ENCODE assay signal across 8 cellular contexts in genomic region chr1:6359568-6360496, GRCh38. TPM values are rescaled to one million over a fixed set of nuclear protein-coding genes. Genes with fewer than 3 reads are reported as not detected.
DNase-seq lines count a peak whose midpoint lies in the region; ATAC-seq and TF ChIP-seq lines count a peak whose summit lies in the region.

No MANE protein-coding gene starts in this region.

- TF ChIP-seq POLR2A in gastroesophageal sphincter (IDR thresholded peaks at IDR 0.05): no peak

- H3K4me1 ChIP-seq in H9 (ENCODE audit: insufficient read depth, low read length) (no peaks in the 10 kb centered on the region), gastroesophageal sphincter (peaks cover 0 to 41% (median 25%) of the 10 kb centered on the region in 3 donors)

- peaks cover 5% of the 10 kb centered on the region; the same call in 1 of the 2 replicates for H3K79me2 ChIP-seq in H9 (ENCODE audit: insufficient read depth, low read length)

- peaks cover 2% of the 10 kb centered on the region; the same call in 1 of the 2 replicates for H3K27me3 Mint-ChIP-seq in H9 (ENCODE audit: low read depth)
- no peaks in the 10 kb centered on the region for H3K27me3 Mint-ChIP-seq in activated T-cell treated with anti-CD3 and anti-CD28 coated beads, Interleukin-2, amount 50 U/mL, for 72 hours (ENCODE audit: low read depth)

- H2BK5ac ChIP-seq in H9 (ENCODE audit: insufficient read length, low read length): no peak overlapping the region

- ATAC-seq in activated T-cell treated with anti-CD3 and anti-CD28 coated beads, Interleukin-2, amount 50 U/mL, for 72 hours (replicated peaks in 1 of 2): peak; percentile 84 to 85
- ATAC-seq in gastroesophageal sphincter: peak; percentile 80

- no peak overlapping the region for H4K5ac ChIP-seq in H9 (ENCODE audit: insufficient read length, low read depth, low read length)

- peaks cover 9% of the 10 kb centered on the region in 2 experiments; a peak in 4 of 5 replicates for H3K9me3 Mint-ChIP-seq in H9
- H3K9me3 Mint-ChIP-seq in activated T-cell treated with anti-CD3 and anti-CD28 coated beads, Interleukin-2, amount 50 U/mL, for 72 hours: no peaks in the 10 kb centered on the region

- H3K23ac ChIP-seq in H9 (ENCODE audit: insufficient read length, low read depth, low read length): no peak overlapping the region

- peaks cover 8 to 10% (median 10%) of the 10 kb centered on the region in 3 experiments; a peak in 6 of 7 replicates for H3K36me3 Mint-ChIP-seq in H9 (ENCODE audit: insufficient read depth in 1 of 3, low read depth in 3 of 3)
- no peaks in the 10 kb centered on the region for H3K36me3 Mint-ChIP-seq in activated T-cell treated with anti-CD3 and anti-CD28 coated beads, Interleukin-2, amount 50 U/mL, for 72 hours (ENCODE audit: insufficient read depth in 2 of 2)

- DNase-seq in H9: peak; percentile 67
- peak; percentile 79 for DNase-seq in NAMALWA (ENCODE audit: low spot score)
- DNase-seq in activated T-cell treated with anti-CD3 and anti-CD28 coated beads, Interleukin-2, amount 50 U/mL, for 72 hours: peak; percentile 69
- DNase-seq in renal cortical epithelial cell (ENCODE audit: low read depth): peak; percentile 81
- DNase-seq in RKO (ENCODE audit: low spot score): no peak
- no peak for DNase-seq in NCI-H1105 (lab: John Stamatoyannopoulos, UW)

- H3K36me3 ChIP-seq in gastroesophageal sphincter: no peaks in the 10 kb centered on the region

- H4K20me1 ChIP-seq in H9 (ENCODE audit: control insufficient read depth, insufficient read depth, insufficient read length): no peaks in the 10 kb centered on the region

- no peak overlapping the region for H3K18ac ChIP-seq in H9 (ENCODE audit: insufficient read length, low read depth, low read length)

- H3K9ac ChIP-seq in H9 (ENCODE audit: extremely low read depth, insufficient read length, low read length): no peak overlapping the region

- peaks cover 24 to 36% of the 10 kb centered on the region in 2 experiments for H3K4me1 Mint-ChIP-seq in H9
- H3K4me1 Mint-ChIP-seq in activated T-cell treated with anti-CD3 and anti-CD28 coated beads, Interleukin-2, amount 50 U/mL, for 72 hours (ENCODE audit: low read depth): peaks cover 59% of the 10 kb centered on the region

- H3K27ac Mint-ChIP-seq in H9: peak overlapping the region in 2 of 3 experiments; percentile 75 to 87; a peak in 3 of 7 replicates
- H3K27ac Mint-ChIP-seq in activated T-cell treated with anti-CD3 and anti-CD28 coated beads, Interleukin-2, amount 50 U/mL, for 72 hours: peak overlapping the region; percentile 81

- no CpG with 5 or more reads among the region's 17 CpGs for WGBS in H9 (ENCODE audit: extremely low coverage, insufficient read length, low lambda C conversion rate)
- 22 to 70% methylated on average over 5 to 7 of the region's 17 CpGs for WGBS in gastroesophageal sphincter (ENCODE audit: low coverage in 1 of 2), 2 donors

- H3K23me2 ChIP-seq in H9 (ENCODE audit: insufficient read length, low read depth, low read length, poor library complexity, severe bottlenecking): no peaks in the 10 kb centered on the region

- no peak overlapping the region for H2BK120ac ChIP-seq in H9 (ENCODE audit: low read depth, low read length, poor library complexity, severe bottlenecking)

- H4K8ac ChIP-seq in H9 (replicated peaks; ENCODE audit: insufficient read length, low read depth, low read length): no peak overlapping the region

- H3K4me3 ChIP-seq in GM12875 (ENCODE audit: low read depth, low read length) (peak overlapping the region; percentile 2), gastroesophageal sphincter (peak overlapping the region in 1 of 2 donors; percentile 5)

- no peak overlapping the region for H3T11ph ChIP-seq in H9 (ENCODE audit: low read length)

- no peak overlapping the region for H2BK15ac ChIP-seq in H9 (ENCODE audit: low read depth, low read length)

- no peak overlapping the region for H4K91ac ChIP-seq in H9 (ENCODE audit: insufficient read length, low read depth, low read length)

- H2BK20ac ChIP-seq in H9 (ENCODE audit: low read depth, low read length, poor library complexity, severe bottlenecking): no peak overlapping the region

- H3K4me2 ChIP-seq in H9 (ENCODE audit: insufficient read depth, insufficient read length, low read length): no peak overlapping the region

- no peak overlapping the region for H2AFZ ChIP-seq in H9 (ENCODE audit: low read length)

- peak overlapping the region; percentile 71; the same call in 1 of the 2 replicates for H3K14ac ChIP-seq in H9 (ENCODE audit: insufficient read depth, low read length)

- TF ChIP-seq CTCF in GM12875 (IDR thresholded peaks at IDR 0.05; ENCODE audit: borderline replicate concordance, insufficient read depth, low read depth, low read length) (no peak), H9 (conservative IDR thresholded peaks at IDR 0.05) (no peak), gastroesophageal sphincter (IDR thresholded peaks at IDR 0.05) (peak in 1 of 4 experiments; percentile 16)

- H3K27ac ChIP-seq in H9 (ENCODE audit: insufficient read length, low read depth, low read length): no peak overlapping the region
- H3K27ac ChIP-seq in gastroesophageal sphincter: peak overlapping the region; percentile 43 to 87 (median 79)

- no peak for TF ChIP-seq EP300 in gastroesophageal sphincter (IDR thresholded peaks at IDR 0.05)

- H3K79me1 ChIP-seq in H9 (ENCODE audit: insufficient read depth, low read depth, low read length, poor library complexity, severe bottlenecking): no peaks in the 10 kb centered on the region

- H3K9me3 ChIP-seq in H9 (ENCODE audit: control insufficient read depth, low read depth, low read length) (no peaks in the 10 kb centered on the region), gastroesophageal sphincter (no peaks in the 10 kb centered on the region)

- no peak overlapping the region for H3K4ac ChIP-seq in H9 (ENCODE audit: low read depth, low read length)

- H3K4me3 Mint-ChIP-seq in H9: no peak overlapping the region; a peak in 1 of 5 replicates
- H3K4me3 Mint-ChIP-seq in activated T-cell treated with anti-CD3 and anti-CD28 coated beads, Interleukin-2, amount 50 U/mL, for 72 hours: peak overlapping the region; percentile 83 to 88

- H3K56ac ChIP-seq in H9 (ENCODE audit: insufficient read length, low read depth, low read length): no peak overlapping the region

- H2BK12ac ChIP-seq in H9 (ENCODE audit: insufficient read length, low read depth, low read length): no peak overlapping the region

- no peak overlapping the region for H2AK5ac ChIP-seq in H9 (ENCODE audit: insufficient read length, low read length)

- H3K27me3 ChIP-seq in H9 (ENCODE audit: insufficient read depth, low read length): no peaks in the 10 kb centered on the region
- no peaks in the 10 kb centered on the region for H3K27me3 ChIP-seq in gastroesophageal sphincter

RNA-seq across cellular contexts. Expression of gene ACOT7, which starts 33.7 kb away (rescaled TPM):
- total RNA-seq in H9 (2021) (85.2 and 87.4 TPM in 2 replicates), gastroesophageal sphincter (10 to 100 TPM; 22.3 to 32.5 (median 25.0) TPM), renal cortical epithelial cell (17.9 and 23.1 TPM in 2 replicates)
- total RNA-seq in activated T-cell treated with anti-CD3 and anti-CD28 coated beads, Interleukin-2, amount 50 U/mL, for 72 hours: 10 to 100 TPM; 32.1 to 37.6 TPM

RNA-seq across cellular contexts. Expression of gene HES2, which starts 59.9 kb away (rescaled TPM):
- 0.81 and 1.2 TPM in 2 replicates for total RNA-seq in H9 (2021)
- total RNA-seq in activated T-cell treated with anti-CD3 and anti-CD28 coated beads, Interleukin-2, amount 50 U/mL, for 72 hours: 1 to 10 TPM in 1 of 2 donors, under 1 TPM in 1; 0.44 to 1.2 TPM
- 1 to 10 TPM in 1 of 4 donors, not detected in 3; 7.3 TPM for total RNA-seq in gastroesophageal sphincter
- total RNA-seq in renal cortical epithelial cell: 5.8 and 13.0 TPM in 2 replicates

Comparison
In these comparisons a context has a peak if more than half of its experiments do, and no peak if none do; other contexts are left out.
1. DNase-seq: peak in H9 (single experiment), NAMALWA (single experiment), activated T-cell treated with anti-CD3 and anti-CD28 coated beads, Interleukin-2, amount 50 U/mL, for 72 hours (2 of 2) and renal cortical epithelial cell (single experiment); none in RKO (single experiment) and NCI-H1105 (single experiment).
2. H3K4me3 Mint-ChIP-seq: peak in activated T-cell treated with anti-CD3 and anti-CD28 coated beads, Interleukin-2, amount 50 U/mL, for 72 hours (2 of 2); none in H9 (0 of 2).